ENCODE assay signal across 8 cellular contexts in the genomic region with DNA sequence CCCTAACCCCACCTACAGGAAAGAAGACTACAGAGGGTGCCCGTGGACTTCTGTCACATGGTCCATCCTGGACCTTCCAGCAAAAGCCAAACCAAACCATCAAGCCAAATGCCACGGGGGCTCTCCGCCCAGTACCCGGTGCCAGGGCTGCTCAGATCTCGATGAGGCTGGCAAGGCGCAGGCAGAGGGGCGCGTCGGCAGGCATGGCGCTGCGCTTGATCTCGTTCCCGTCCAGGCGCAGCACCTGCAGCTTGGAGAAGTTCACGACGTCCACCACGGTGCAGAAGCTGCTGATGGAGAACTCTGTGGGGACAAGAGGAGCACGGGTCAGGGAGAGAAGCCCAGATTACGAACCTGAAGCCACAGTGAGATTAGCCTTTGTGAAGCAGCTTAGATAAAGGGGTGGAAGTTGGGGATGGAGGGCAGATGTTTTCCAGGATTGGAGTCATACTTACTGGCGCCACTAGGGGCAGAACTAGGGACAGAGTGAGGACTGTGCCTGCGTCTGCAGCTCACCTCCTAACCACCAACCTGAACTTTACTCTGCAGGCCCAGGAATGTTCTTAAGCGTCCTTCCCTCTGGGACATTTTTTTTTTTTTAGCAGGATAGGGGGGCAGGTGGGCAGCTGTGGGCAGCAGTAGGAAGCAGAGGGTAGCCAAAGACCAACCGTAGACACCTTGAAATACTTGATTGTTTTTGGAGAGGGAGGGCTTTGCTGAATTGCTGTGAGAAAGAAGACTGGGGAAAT. TPM values are rescaled to one million over a fixed set of nuclear protein-coding genes. Genes with fewer than 3 reads are reported as not detected.
DNase-seq lines count a peak whose midpoint lies in the region; ATAC-seq, FAIRE-seq and TF ChIP-seq lines count a peak whose summit lies in the region.

No MANE protein-coding gene starts in this region.

- H3K27me3 ChIP-seq in naive thymus-derived CD4-positive, alpha-beta T cell (ENCODE audit: control insufficient read depth in 2 of 2, insufficient read depth in 2 of 2, low read length in 2 of 2): no peaks in the 10 kb centered on the region

- peak; percentile 84 for FAIRE-seq in GM18507 (lab: Jason Lieb, UNC)

- no peak overlapping the region for H3K27ac ChIP-seq in naive thymus-derived CD4-positive, alpha-beta T cell (ENCODE audit: low read depth, low read length)

- H3K4me1 Mint-ChIP-seq in endothelial cell (ENCODE audit: unreplicated experiment): peaks cover 26% of the 10 kb centered on the region
- peaks cover 14 to 30% (median 19%) of the 10 kb centered on the region in 7 donors for H3K4me1 Mint-ChIP-seq in naive thymus-derived CD4-positive, alpha-beta T cell

- no peak overlapping the region for H3K4me3 ChIP-seq in naive thymus-derived CD4-positive, alpha-beta T cell (ENCODE audit: low read length)

- no peaks in the 10 kb centered on the region for H3K36me3 Mint-ChIP-seq in endothelial cell (ENCODE audit: low read depth, unreplicated experiment)
- no peaks in the 10 kb centered on the region for H3K36me3 Mint-ChIP-seq in naive thymus-derived CD4-positive, alpha-beta T cell

- no peaks in the 10 kb centered on the region for H3K9me3 ChIP-seq in naive thymus-derived CD4-positive, alpha-beta T cell (ENCODE audit: control insufficient read depth in 2 of 3, low read length in 3 of 3)

- DNase-seq in AG09319 (ENCODE audit: extremely low read depth, low read depth) (no peak), GM18507 (ENCODE audit: extremely low spot score, insufficient read length, low read depth) (peak; percentile 43), NCI-H446 (lab: John Stamatoyannopoulos, UW) (peak; percentile 50 to 61), endothelial cell (ENCODE audit: low spot score) (peak; percentile 69)
- DNase-seq in activated CD4-positive, alpha-beta T cell treated with anti-CD3 and anti-CD28 coated beads, Interleukin-2, amount 50 U/mL, for 48 hours: peak; percentile 51 to 66
- peak in 4 of 9 donors; percentile 33 to 49 (median 42) for DNase-seq in naive thymus-derived CD4-positive, alpha-beta T cell

- H3K36me3 ChIP-seq in naive thymus-derived CD4-positive, alpha-beta T cell (ENCODE audit: control insufficient read depth in 2 of 3, insufficient read depth in 3 of 3, low read length in 3 of 3): no peaks in the 10 kb centered on the region

- POLR2A ChIA-PET in naive thymus-derived CD4-positive, alpha-beta T cell (lab: Charles Lee): interaction anchor here (0.8 to 12.6 kb wide), 8 partner anchors 13 to 72 kb away, joined by 3 to 199 read pairs (median 6); a partner anchor contains a TSS

- no peak overlapping the region for H3K4me3 Mint-ChIP-seq in endothelial cell (ENCODE audit: unreplicated experiment)
- peak overlapping the region in 7 of 10 donors; percentile 17 to 59 (median 35) for H3K4me3 Mint-ChIP-seq in naive thymus-derived CD4-positive, alpha-beta T cell

- TF ChIP-seq CTCF in AG09319 (IDR thresholded peaks at IDR 0.05; ENCODE audit: low read depth, low read length) (peak; percentile 78), endothelial cell (IDR thresholded peaks at IDR 0.05; ENCODE audit: unreplicated experiment) (peak; percentile 77)

- H3K4me1 ChIP-seq in naive thymus-derived CD4-positive, alpha-beta T cell (ENCODE audit: control insufficient read depth in 2 of 2, insufficient read depth in 2 of 2, low read length in 2 of 2): peaks cover 0 to 10% of the 10 kb centered on the region in 2 donors

- CTCF ChIA-PET in naive thymus-derived CD4-positive, alpha-beta T cell (lab: Charles Lee): interaction anchor here (1.3 to 16.2 kb wide), 6 partner anchors 9 to 145 kb away, joined by 5 to 480 read pairs (median 96); a partner anchor contains a TSS

- no peak overlapping the region for H3K27ac Mint-ChIP-seq in endothelial cell (ENCODE audit: unreplicated experiment)
- H3K27ac Mint-ChIP-seq in naive thymus-derived CD4-positive, alpha-beta T cell: peak overlapping the region in 1 of 9 donors; percentile 60

- no peaks in the 10 kb centered on the region for H3K9me3 Mint-ChIP-seq in endothelial cell (ENCODE audit: unreplicated experiment)
- peaks cover 0 to 1% (median 0%) of the 10 kb centered on the region in 11 donors for H3K9me3 Mint-ChIP-seq in naive thymus-derived CD4-positive, alpha-beta T cell

- peak; percentile 66 for ATAC-seq in naive thymus-derived CD4-positive, alpha-beta T cell
- ATAC-seq in GM21529 (IDR thresholded peaks at IDR 0.05; ENCODE audit: unreplicated experiment) (no peak), GM18511 (IDR thresholded peaks at IDR 0.05; ENCODE audit: unreplicated experiment) (no peak)

- intact Hi-C loops in naive thymus-derived CD4-positive, alpha-beta T cell (cut with micrococcal nuclease): loop anchor here in 1 of 2 donors (5.0 to 10.0 kb wide), 2 partner anchors 62 to 360 kb away; no protein-coding TSS in a partner anchor

- H3K27me3 Mint-ChIP-seq in endothelial cell (ENCODE audit: unreplicated experiment): peaks cover 2% of the 10 kb centered on the region
- peaks cover 0 to 54% (median 16%) of the 10 kb centered on the region in 5 donors for H3K27me3 Mint-ChIP-seq in naive thymus-derived CD4-positive, alpha-beta T cell

RNA-seq across cellular contexts. Expression of a gene that starts 8.6 kb away (rescaled TPM):
- not detected for total RNA-seq in endothelial cell (ENCODE audit: unreplicated experiment)
- total RNA-seq in naive thymus-derived CD4-positive, alpha-beta T cell: not detected
- polyA plus RNA-seq in naive thymus-derived CD4-positive, alpha-beta T cell: not detected

RNA-seq across cellular contexts. Expression of a gene that starts 37.0 kb away (rescaled TPM):
- 80.0 TPM for total RNA-seq in endothelial cell (ENCODE audit: unreplicated experiment)
- total RNA-seq in naive thymus-derived CD4-positive, alpha-beta T cell: 100 to 1,000 TPM; 141 to 654 (median 241) TPM
- 100 to 1,000 TPM; 118 to 211 TPM for polyA plus RNA-seq in naive thymus-derived CD4-positive, alpha-beta T cell
